8 cellular contexts compared by ENCODE assay signal in the genomic region with DNA sequence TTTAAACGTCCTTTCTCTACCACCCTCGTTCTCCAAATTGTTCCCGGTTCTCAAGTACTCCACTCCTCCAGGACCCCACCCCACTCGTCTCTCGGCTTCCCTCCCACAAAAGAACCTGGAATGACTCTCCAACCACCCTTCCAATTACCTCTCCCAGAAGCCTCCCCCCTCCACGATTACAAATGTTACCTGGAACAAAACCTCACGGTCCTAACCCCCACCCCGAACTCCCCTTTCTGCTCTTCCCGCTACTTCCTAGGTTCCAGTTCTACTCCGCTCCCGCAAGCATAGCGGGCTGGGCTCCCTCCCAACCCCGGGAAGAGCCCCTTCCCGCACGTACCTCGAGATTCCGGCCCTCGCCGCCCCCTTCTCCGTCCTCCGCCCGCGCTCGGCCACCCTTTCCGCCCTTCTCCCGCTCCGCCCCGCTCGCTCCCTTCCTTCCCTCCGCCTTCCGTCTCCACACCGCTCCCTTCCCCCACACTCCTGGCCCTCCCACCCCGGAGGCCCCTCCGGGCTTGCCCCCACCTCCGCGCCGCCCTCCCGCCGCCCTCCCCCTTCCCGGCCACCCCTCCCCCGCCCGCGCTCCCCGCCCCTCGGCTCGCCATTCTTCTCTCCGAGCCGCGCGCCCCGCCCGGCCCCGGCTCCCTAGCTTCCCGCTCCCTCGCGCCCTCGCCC. TPM values are rescaled to one million over a fixed set of nuclear protein-coding genes. Genes with fewer than 3 reads are reported as not detected.
DNase-seq lines count a peak whose midpoint lies in the region; ATAC-seq and TF ChIP-seq lines count a peak whose summit lies in the region.

No MANE protein-coding gene starts in this region.

- TF ChIP-seq CTCF in PC-9 (conservative IDR thresholded peaks at IDR 0.05): no peak
- TF ChIP-seq CTCF in fibroblast of pulmonary artery (IDR thresholded peaks at IDR 0.05; ENCODE audit: low read length, missing control alignments): no peak
- TF ChIP-seq CTCF in neural cell (IDR thresholded peaks at IDR 0.05; ENCODE audit: poor library complexity, severe bottlenecking): no peak

- H3K4me1 Mint-ChIP-seq in activated T-helper 2 cell treated with anti-CD3 and anti-CD28 coated beads, Interferon-gamma antibody, Interleukin-2, Interleukin-4, amounts not matched to agents 10 μg/mL and 5 μg/mL and 100 μg/mL, durations not matched to agents 14 hours and 24 hours and 36 hours (ENCODE audit: low read depth): peaks cover 44% of the 10 kb centered on the region
- peaks cover 70% of the 10 kb centered on the region for H3K4me1 Mint-ChIP-seq in stimulated activated naive CD8-positive, alpha-beta T cell treated with anti-CD3 and anti-CD28 coated beads, Interleukin-15, Interleukin-2, amounts not matched to agents 100 ng/mL and 50 ng/mL, for 24 hours (ENCODE audit: low read depth)

- H3K9me2 ChIP-seq in PC-9 (ENCODE audit: insufficient read depth) (no peaks in the 10 kb centered on the region), neural cell (ENCODE audit: insufficient read depth, low read length) (no peaks in the 10 kb centered on the region)

- no TSS peak for BruUV-seq in PC-9 (replicated peaks; lab: Mats Ljungman, UMichigan)

- H3K27me3 ChIP-seq in PC-9 (ENCODE audit: insufficient read depth, low read depth) (no peaks in the 10 kb centered on the region), neural cell (ENCODE audit: insufficient read depth, low read depth, low read length) (no peaks in the 10 kb centered on the region)

- H3K36me3 ChIP-seq in PC-9 (ENCODE audit: low read depth) (peaks cover 10% of the 10 kb centered on the region), neural cell (ENCODE audit: insufficient read depth, low read length) (no peaks in the 10 kb centered on the region)

- peaks cover 26% of the 10 kb centered on the region for H3K4me1 ChIP-seq in PC-9 (replicated peaks; ENCODE audit: insufficient read depth)

- peak overlapping the region; percentile 98 for H3K9ac ChIP-seq in neural cell (ENCODE audit: low read length)

- H4K20me1 ChIP-seq in PC-9 (ENCODE audit: insufficient read depth) (peaks cover 41% of the 10 kb centered on the region), neural cell (ENCODE audit: insufficient read depth) (no peaks in the 10 kb centered on the region)

- TF ChIP-seq RAD21 in neural cell (conservative IDR thresholded peaks at IDR 0.05): no peak

- H3K4me2 ChIP-seq in PC-9 (peak overlapping the region; percentile 92), neural cell (ENCODE audit: low read length) (peak overlapping the region; percentile 70)

- peaks cover 54% of the 10 kb centered on the region for H3K36me3 Mint-ChIP-seq in activated T-helper 2 cell treated with anti-CD3 and anti-CD28 coated beads, Interferon-gamma antibody, Interleukin-2, Interleukin-4, amounts not matched to agents 10 μg/mL and 5 μg/mL and 100 μg/mL, durations not matched to agents 14 hours and 24 hours and 36 hours (ENCODE audit: low read depth)
- H3K36me3 Mint-ChIP-seq in stimulated activated naive CD8-positive, alpha-beta T cell treated with anti-CD3 and anti-CD28 coated beads, Interleukin-15, Interleukin-2, amounts not matched to agents 100 ng/mL and 50 ng/mL, for 24 hours (ENCODE audit: low read depth): peaks cover 51% of the 10 kb centered on the region

- POLR2A ChIA-PET in PC-9 (lab: Charles Lee; ENCODE audit: unreplicated experiment): interaction anchor here (0.6 kb wide), 1 partner anchor 30 kb away, joined by 18 read pairs; no protein-coding TSS in a partner anchor

- peak overlapping the region; percentile 97 for H3K4me3 Mint-ChIP-seq in activated T-helper 2 cell treated with anti-CD3 and anti-CD28 coated beads, Interferon-gamma antibody, Interleukin-2, Interleukin-4, amounts not matched to agents 10 μg/mL and 5 μg/mL and 100 μg/mL, durations not matched to agents 14 hours and 24 hours and 36 hours (ENCODE audit: low read depth)
- H3K4me3 Mint-ChIP-seq in stimulated activated naive CD8-positive, alpha-beta T cell treated with anti-CD3 and anti-CD28 coated beads, Interleukin-15, Interleukin-2, amounts not matched to agents 100 ng/mL and 50 ng/mL, for 24 hours: peak overlapping the region; percentile 95

- peak overlapping the region; percentile 100 for H3K4me3 ChIP-seq in PC-9
- peak overlapping the region; percentile 99 for H3K4me3 ChIP-seq in fibroblast of pulmonary artery (replicated peaks; ENCODE audit: low read depth, low read length)
- peak overlapping the region; percentile 83 for H3K4me3 ChIP-seq in neural cell (ENCODE audit: low read length)

- H3K79me2 ChIP-seq in PC-9 (ENCODE audit: low read depth) (peaks cover 91% of the 10 kb centered on the region), neural cell (replicated peaks; ENCODE audit: insufficient read depth, low read length) (peaks cover 62% of the 10 kb centered on the region)

- intact Hi-C loops in PC-9 (cut with micrococcal nuclease; ENCODE audit: unreplicated experiment): loop anchor here (2.0 kb wide), 1 partner anchor 603 kb away; no protein-coding TSS in a partner anchor
- intact Hi-C loops in activated T-helper 2 cell treated with anti-CD3 and anti-CD28 coated beads, Interferon-gamma antibody, Interleukin-2, Interleukin-4, amounts not matched to agents 10 μg/mL and 5 μg/mL and 100 μg/mL, durations not matched to agents 14 hours and 24 hours and 36 hours (cut with micrococcal nuclease): loop anchor here (2.0 to 5.0 kb wide), 2 partner anchors 55 to 289 kb away; partner anchors contain the start of genes SNTB2 and TANGO6

- H3K9me3 Mint-ChIP-seq in activated T-helper 2 cell treated with anti-CD3 and anti-CD28 coated beads, Interferon-gamma antibody, Interleukin-2, Interleukin-4, amounts not matched to agents 10 μg/mL and 5 μg/mL and 100 μg/mL, durations not matched to agents 14 hours and 24 hours and 36 hours: no peaks in the 10 kb centered on the region
- H3K9me3 Mint-ChIP-seq in stimulated activated naive CD8-positive, alpha-beta T cell treated with anti-CD3 and anti-CD28 coated beads, Interleukin-15, Interleukin-2, amounts not matched to agents 100 ng/mL and 50 ng/mL, for 24 hours: no peaks in the 10 kb centered on the region

- H3F3A ChIP-seq in PC-9 (ENCODE audit: insufficient read depth, low read depth): peaks cover 34% of the 10 kb centered on the region
- H3F3A ChIP-seq in neural cell (ENCODE audit: insufficient read depth, low read length, poor library complexity, severe bottlenecking): no peaks in the 10 kb centered on the region

- H2AFZ ChIP-seq in PC-9 (no peak overlapping the region; the same call in 1 of the 2 replicates), neural cell (ENCODE audit: low read depth, low read length) (peak overlapping the region; percentile 57)

- no peaks in the 10 kb centered on the region for H3K27me3 Mint-ChIP-seq in activated T-helper 2 cell treated with anti-CD3 and anti-CD28 coated beads, Interferon-gamma antibody, Interleukin-2, Interleukin-4, amounts not matched to agents 10 μg/mL and 5 μg/mL and 100 μg/mL, durations not matched to agents 14 hours and 24 hours and 36 hours (ENCODE audit: low read depth)
- H3K27me3 Mint-ChIP-seq in stimulated activated naive CD8-positive, alpha-beta T cell treated with anti-CD3 and anti-CD28 coated beads, Interleukin-15, Interleukin-2, amounts not matched to agents 100 ng/mL and 50 ng/mL, for 24 hours: no peaks in the 10 kb centered on the region

- H3K27ac ChIP-seq in PC-9 (peak overlapping the region; percentile 56), neural cell (ENCODE audit: low read length) (peak overlapping the region; percentile 95)

- TF ChIP-seq EP300 in neural cell (conservative IDR thresholded peaks at IDR 0.05; ENCODE audit: poor library complexity, severe bottlenecking): no peak

- peak overlapping the region; percentile 89 for H3K27ac Mint-ChIP-seq in activated T-helper 2 cell treated with anti-CD3 and anti-CD28 coated beads, Interferon-gamma antibody, Interleukin-2, Interleukin-4, amounts not matched to agents 10 μg/mL and 5 μg/mL and 100 μg/mL, durations not matched to agents 14 hours and 24 hours and 36 hours
- H3K27ac Mint-ChIP-seq in stimulated activated naive CD8-positive, alpha-beta T cell treated with anti-CD3 and anti-CD28 coated beads, Interleukin-15, Interleukin-2, amounts not matched to agents 100 ng/mL and 50 ng/mL, for 24 hours: peak overlapping the region; percentile 94

- peak; percentile 38 for ATAC-seq in GM19463 (IDR thresholded peaks at IDR 0.05; ENCODE audit: unreplicated experiment)

- peak; percentile 37 for DNase-seq in CD1c-positive myeloid dendritic cell (ENCODE audit: extremely low spot score)
- peak; percentile 83 for DNase-seq in HT-29 (ENCODE audit: low spot score)
- DNase-seq in PC-9: peak; percentile 54 to 83
- peak; percentile 62 for DNase-seq in activated T-helper 2 cell treated with anti-CD3 and anti-CD28 coated beads, Interferon-gamma antibody, Interleukin-2, Interleukin-4, amounts not matched to agents 10 μg/mL and 5 μg/mL and 100 μg/mL, durations not matched to agents 14 hours and 24 hours and 36 hours (ENCODE audit: low spot score)
- peak; percentile 87 for DNase-seq in fibroblast of pulmonary artery (ENCODE audit: low read depth)

- CTCF ChIA-PET in PC-9 (lab: Charles Lee): interaction anchor here (0.6 kb wide), 1 partner anchor 388 kb away, joined by 12 read pairs; no protein-coding TSS in a partner anchor

- no peaks in the 10 kb centered on the region for H3K9me3 ChIP-seq in PC-9 (ENCODE audit: insufficient read depth, low read depth)
- H3K9me3 ChIP-seq in neural cell (ENCODE audit: low read length): no peaks in the 10 kb centered on the region

RNA-seq across cellular contexts. Expression of gene CHTF8, which starts 0.5 kb away (rescaled TPM):
- 55.1 and 70.6 TPM in 2 replicates for total RNA-seq in HT-29 (2014; rRNA removed; shearing (Covaris generic))
- 126 and 161 TPM in 2 replicates for total RNA-seq in PC-9 (2021)
- total RNA-seq in activated T-helper 2 cell treated with anti-CD3 and anti-CD28 coated beads, Interferon-gamma antibody, Interleukin-2, Interleukin-4, amounts not matched to agents 10 μg/mL and 5 μg/mL and 100 μg/mL, durations not matched to agents 14 hours and 24 hours and 36 hours: 121 and 138 TPM in 2 replicates
- 109 and 133 TPM in 2 replicates for polyA plus RNA-seq in neural cell
- 100 and 119 TPM in 2 replicates for polyA minus RNA-seq in neural cell

RNA-seq across cellular contexts. Expression of gene UTP4, which starts 0.6 kb away (rescaled TPM):
- total RNA-seq in HT-29 (2014; rRNA removed; shearing (Covaris generic)): 23.0 and 27.2 TPM in 2 replicates
- 42.1 and 45.9 TPM in 2 replicates for total RNA-seq in PC-9 (2021)
- 104 and 107 TPM in 2 replicates for total RNA-seq in activated T-helper 2 cell treated with anti-CD3 and anti-CD28 coated beads, Interferon-gamma antibody, Interleukin-2, Interleukin-4, amounts not matched to agents 10 μg/mL and 5 μg/mL and 100 μg/mL, durations not matched to agents 14 hours and 24 hours and 36 hours
- polyA plus RNA-seq in neural cell: 18.5 and 23.6 TPM in 2 replicates
- polyA minus RNA-seq in neural cell: 30.6 and 35.1 TPM in 2 replicates

RNA-seq across cellular contexts. Expression of gene HAS3, which starts 26.4 kb away (rescaled TPM):
- 0.08 TPM in 1 of 2 replicates, not detected in the other for total RNA-seq in HT-29 (2014; rRNA removed; shearing (Covaris generic))
- 2.5 and 2.7 TPM in 2 replicates for total RNA-seq in PC-9 (2021)
- total RNA-seq in activated T-helper 2 cell treated with anti-CD3 and anti-CD28 coated beads, Interferon-gamma antibody, Interleukin-2, Interleukin-4, amounts not matched to agents 10 μg/mL and 5 μg/mL and 100 μg/mL, durations not matched to agents 14 hours and 24 hours and 36 hours: 1.1 and 1.2 TPM in 2 replicates
- polyA plus RNA-seq in neural cell: 12.5 and 30.1 TPM in 2 replicates
- polyA minus RNA-seq in neural cell: 29.0 and 38.2 TPM in 2 replicates

RNA-seq across cellular contexts. Expression of gene SNTB2, which starts 55.1 kb away (rescaled TPM):
- total RNA-seq in HT-29 (2014; rRNA removed; shearing (Covaris generic)): 44.0 and 53.5 TPM in 2 replicates
- total RNA-seq in PC-9 (2021): 30.3 and 33.8 TPM in 2 replicates
- 29.8 and 30.4 TPM in 2 replicates for total RNA-seq in activated T-helper 2 cell treated with anti-CD3 and anti-CD28 coated beads, Interferon-gamma antibody, Interleukin-2, Interleukin-4, amounts not matched to agents 10 μg/mL and 5 μg/mL and 100 μg/mL, durations not matched to agents 14 hours and 24 hours and 36 hours
- polyA plus RNA-seq in neural cell: 7.0 and 8.2 TPM in 2 replicates
- polyA minus RNA-seq in neural cell: 14.1 and 18.3 TPM in 2 replicates

Comparison
In these comparisons a context has a peak if more than half of its experiments do, and no peak if none do; other contexts are left out.
1. Peak in every context shown above with its lines: DNase-seq, ATAC-seq, H3K4me3 ChIP-seq and H3K27ac ChIP-seq.
2. DNase-seq: peak in every context shown above with its lines; median percentile 87 in fibroblast of pulmonary artery; 83 in HT-29; 68 in PC-9; 62 in activated T-helper 2 cell treated with anti-CD3 and anti-CD28 coated beads, Interferon-gamma antibody, Interleukin-2, Interleukin-4, amounts not matched to agents 10 μg/mL and 5 μg/mL and 100 μg/mL, durations not matched to agents 14 hours and 24 hours and 36 hours; 37 in CD1c-positive myeloid dendritic cell.